1 cellular context compared by ENCODE assay signal in genomic region chr2:190722825-190723224, GRCh38.
TF ChIP-seq lines count a peak whose summit lies in the region.

No MANE protein-coding gene starts in this region.

TF ChIP-seq in H1, 55 proteins besides CTCF, POLR2A, EP300 and RAD21 (continued from another document):
- TF ChIP-seq CHD7 (IDR thresholded peaks at IDR 0.05; ENCODE audit: insufficient replicate concordance, low read length) (no peak), PHF8 (conservative IDR thresholded peaks at IDR 0.05; ENCODE audit: low read depth, low read length) (no peak)
